9 cellular contexts compared by ENCODE assay signal in genomic region chr3:172449468-172450149, GRCh38. TPM values are rescaled to one million over a fixed set of nuclear protein-coding genes. Genes with fewer than 3 reads are reported as not detected.
DNase-seq lines count a peak whose midpoint lies in the region; ATAC-seq and TF ChIP-seq lines count a peak whose summit lies in the region.
"Had no signal": no experiment of that assay in that cellular context is flagged by ENCODE, and none has a peak within 500 bp of the region (broad histone marks: within the 10 kb centered on the region; RNA-seq: fewer than 3 reads in every experiment).

No MANE protein-coding gene starts in this region.

- peaks cover 32 to 35% of the 10 kb centered on the region in 2 donors for H3K4me1 Mint-ChIP-seq in natural killer cell treated with Interleukin-12 subunit alpha and Interleukin-12 subunit beta and Interleukin-15 and Interleukin-18, amount 100 ng/mL, for 72 hours (ENCODE audit: low read depth in 2 of 2)

- H3K4me3 Mint-ChIP-seq in natural killer cell treated with Interleukin-12 subunit alpha and Interleukin-12 subunit beta and Interleukin-15 and Interleukin-18, amount 100 ng/mL, for 72 hours: peak overlapping the region; percentile 88

- ATAC-seq in natural killer cell treated with Interleukin-12 subunit alpha and Interleukin-12 subunit beta and Interleukin-15 and Interleukin-18, amount 100 ng/mL, for 72 hours: peak in 1 of 2 donors; percentile 7
- no peak for ATAC-seq in HG02938 (IDR thresholded peaks at IDR 0.05; ENCODE audit: unreplicated experiment)
- ATAC-seq: left colon had no signal

- DNase-seq in ELF-1 (ENCODE audit: low read depth, low spot score): peak; percentile 82
- peak; percentile 14 to 36 for DNase-seq in erythroblast (lab: John Stamatoyannopoulos, UW)
- DNase-seq in natural killer cell treated with Interleukin-12 subunit alpha and Interleukin-12 subunit beta and Interleukin-15 and Interleukin-18, amount 100 ng/mL, for 72 hours (ENCODE audit: low spot score): no peak
- DNase-seq in NCI-H2107 treated with DMSO at 0.1 percent for 48 hours (lab: John Stamatoyannopoulos, UW; ENCODE audit: unreplicated experiment): no peak
- DNase-seq in G401 (ENCODE audit: low spot score): no peak
- no peak for DNase-seq in ureter (ENCODE audit: low spot score)

- peaks cover 46 to 61% of the 10 kb centered on the region in 2 donors for H3K27me3 Mint-ChIP-seq in natural killer cell treated with Interleukin-12 subunit alpha and Interleukin-12 subunit beta and Interleukin-15 and Interleukin-18, amount 100 ng/mL, for 72 hours

- no peaks in the 10 kb centered on the region for H3K9me3 Mint-ChIP-seq in natural killer cell treated with Interleukin-12 subunit alpha and Interleukin-12 subunit beta and Interleukin-15 and Interleukin-18, amount 100 ng/mL, for 72 hours

- no peak overlapping the region for H3K27ac Mint-ChIP-seq in natural killer cell treated with Interleukin-12 subunit alpha and Interleukin-12 subunit beta and Interleukin-15 and Interleukin-18, amount 100 ng/mL, for 72 hours

- H3K36me3 Mint-ChIP-seq in natural killer cell treated with Interleukin-12 subunit alpha and Interleukin-12 subunit beta and Interleukin-15 and Interleukin-18, amount 100 ng/mL, for 72 hours: peaks cover 12% of the 10 kb centered on the region

- in situ Hi-C loops in G401 (cut with HindIII; ENCODE audit: low sequenced_read_pairs): no loop called here

- no peak for TF ChIP-seq POLR2A in erythroblast (IDR thresholded peaks at IDR 0.05; ENCODE audit: low read length)

TF ChIP-seq in PFSK-1, 5 proteins besides CTCF, POLR2A, EP300 and RAD21:
- TF ChIP-seq SIN3A (IDR thresholded peaks at IDR 0.05; ENCODE audit: borderline replicate concordance, insufficient read depth, low read length) (no peak), REST (IDR thresholded peaks at IDR 0.05; ENCODE audit: insufficient read depth in 1 of 2, low read depth in 2 of 2, low read length in 2 of 2) (peak; percentile 97)
TF ChIP-seq in PFSK-1: peak in this region for 1.

RNA-seq across cellular contexts. Expression of gene GHSR, which starts 1.4 kb away (rescaled TPM):
- polyA plus RNA-seq in PFSK-1 (2012; ENCODE audit: insufficient read length, low read depth): not detected
- total RNA-seq in natural killer cell treated with Interleukin-12 subunit alpha and Interleukin-12 subunit beta and Interleukin-15 and Interleukin-18, amount 100 ng/mL, for 72 hours: not detected
- not detected in 2 replicates for total RNA-seq in G401 (2014; rRNA removed; shearing (Covaris generic))
- total RNA-seq in ureter: not detected
- total RNA-seq: left colon had no signal

Comparison
In these comparisons a context has a peak if more than half of its experiments do, and no peak if none do; other contexts are left out.
1. DNase-seq: peak in ELF-1 (single experiment) and erythroblast (2 of 2); none in natural killer cell treated with Interleukin-12 subunit alpha and Interleukin-12 subunit beta and Interleukin-15 and Interleukin-18, amount 100 ng/mL, for 72 hours (single experiment), NCI-H2107 treated with DMSO at 0.1 percent for 48 hours (single experiment), G401 (single experiment) and ureter (single experiment).